In the genomic region with DNA sequence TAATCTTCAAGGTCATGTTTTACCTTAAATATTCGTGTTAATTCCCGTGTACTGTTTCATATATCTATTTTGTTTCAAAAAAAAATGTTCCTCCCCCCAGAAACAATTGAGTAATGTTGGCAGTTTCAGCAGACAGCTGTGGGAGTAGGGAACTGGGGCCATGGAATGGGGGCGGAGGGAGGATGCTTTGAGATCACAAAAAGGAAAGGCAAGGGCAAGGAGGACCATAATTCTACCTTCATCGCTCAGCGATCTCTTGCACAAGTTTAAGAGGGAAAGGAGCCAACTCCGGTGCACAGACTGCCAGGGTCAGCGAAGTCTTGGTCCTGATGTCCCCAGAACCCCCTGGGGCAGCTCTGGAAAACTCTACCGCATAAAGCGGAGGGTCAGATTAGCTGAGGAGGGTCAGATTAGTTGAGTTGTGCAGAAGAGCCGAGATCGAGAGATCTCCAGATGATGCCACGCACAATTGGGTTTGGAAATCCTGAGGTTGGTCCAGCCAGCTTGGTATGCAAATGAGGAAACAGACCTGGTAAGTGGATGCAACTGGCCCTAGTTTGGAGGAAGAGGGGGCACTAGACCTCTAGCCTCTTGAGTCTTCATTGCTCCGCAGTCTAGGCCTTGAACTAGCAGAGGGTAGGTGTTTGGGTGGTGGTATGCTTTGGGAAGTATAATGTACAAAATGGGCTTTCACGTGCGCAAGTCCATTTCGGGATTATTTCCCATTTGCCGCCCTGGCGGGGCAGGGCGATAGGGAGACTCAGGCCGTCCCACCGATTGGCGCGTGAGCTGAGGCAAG, we compare ENCODE assay signal across 2 cellular contexts.
TF ChIP-seq lines count a peak whose summit lies in the region.

No MANE protein-coding gene starts in this region.

TF ChIP-seq in IMR-90, 13 proteins besides CTCF, POLR2A, EP300 and RAD21:
- no peak for TF ChIP-seq SMC3 (IDR thresholded peaks at IDR 0.05; ENCODE audit: low read depth, low read length)
- TF ChIP-seq RFX5 (IDR thresholded peaks at IDR 0.05; ENCODE audit: low read depth, low read length): no peak
- TF ChIP-seq MXI1 (IDR thresholded peaks at IDR 0.05; ENCODE audit: borderline replicate concordance, low read depth, low read length): no peak
- TF ChIP-seq, protein P1, sequence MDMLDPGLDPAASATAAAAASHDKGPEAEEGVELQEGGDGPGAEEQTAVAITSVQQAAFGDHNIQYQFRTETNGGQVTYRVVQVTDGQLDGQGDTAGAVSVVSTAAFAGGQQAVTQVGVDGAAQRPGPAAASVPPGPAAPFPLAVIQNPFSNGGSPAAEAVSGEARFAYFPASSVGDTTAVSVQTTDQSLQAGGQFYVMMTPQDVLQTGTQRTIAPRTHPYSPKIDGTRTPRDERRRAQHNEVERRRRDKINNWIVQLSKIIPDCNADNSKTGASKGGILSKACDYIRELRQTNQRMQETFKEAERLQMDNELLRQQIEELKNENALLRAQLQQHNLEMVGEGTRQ (IDR thresholded peaks at IDR 0.05; ENCODE audit: low read depth, low read length): no peak
- no peak for TF ChIP-seq MAZ (IDR thresholded peaks at IDR 0.05; ENCODE audit: borderline replicate concordance, low read depth, low read length)
- TF ChIP-seq CEBPB (IDR thresholded peaks at IDR 0.05; ENCODE audit: low read depth, low read length): no peak
- TF ChIP-seq BHLHE40 (IDR thresholded peaks at IDR 0.05; ENCODE audit: low read depth, low read length): no peak

TF ChIP-seq in H1, 55 proteins besides CTCF, POLR2A, EP300 and RAD21:
- no peak; the same call in 1 of the 2 replicates for TF ChIP-seq SUZ12 (IDR thresholded peaks at IDR 0.05; ENCODE audit: low read length)
- TF ChIP-seq CBX8 (IDR thresholded peaks at IDR 0.05; ENCODE audit: borderline replicate concordance, low read depth, low read length): peak; percentile 66; the same call in 1 of the 2 replicates
TF ChIP-seq in H1: peak in this region for 1.
